In genomic region chr2:46650556-46651001, GRCh38 we compare ENCODE assay signal across 7 cellular contexts. TPM values are rescaled to one million over a fixed set of nuclear protein-coding genes. Genes with fewer than 3 reads are reported as not detected.
DNase-seq lines count a peak whose midpoint lies in the region; ATAC-seq, FAIRE-seq and TF ChIP-seq lines count a peak whose summit lies in the region.

No MANE protein-coding gene starts in this region.

- peak; percentile 96 for TF ChIP-seq CTCF in psoas muscle (IDR thresholded peaks at IDR 0.05)

- H3K27me3 ChIP-seq in psoas muscle (ENCODE audit: insufficient read depth in 3 of 3, low read length in 2 of 3) = no peaks in the 10 kb centered on the region

- H3K9me3 Mint-ChIP-seq in activated naive CD4-positive, alpha-beta T cell treated with anti-CD3 and anti-CD28 coated beads for 36 hours = no peaks in the 10 kb centered on the region

- no peak overlapping the region for H3K27ac ChIP-seq in psoas muscle

- no peak overlapping the region for H3K4me3 Mint-ChIP-seq in activated naive CD4-positive, alpha-beta T cell treated with anti-CD3 and anti-CD28 coated beads for 36 hours

- CTCF ChIA-PET in activated naive CD4-positive, alpha-beta T cell treated with anti-CD3 and anti-CD28 coated beads for 36 hours (lab: Charles Lee) = interaction anchor here (0.7 to 3.7 kb wide), 18 partner anchors 17 to 588 kb away, joined by 3 to 17 read pairs (median 4); no protein-coding TSS in a partner anchor

- no peaks in the 10 kb centered on the region for H3K4me1 Mint-ChIP-seq in activated naive CD4-positive, alpha-beta T cell treated with anti-CD3 and anti-CD28 coated beads for 36 hours (ENCODE audit: low read depth)

- TF ChIP-seq POLR2A in GM12892 (IDR thresholded peaks at IDR 0.05; ENCODE audit: low read depth, low read length) = no peak

- H3K27me3 Mint-ChIP-seq in activated naive CD4-positive, alpha-beta T cell treated with anti-CD3 and anti-CD28 coated beads for 36 hours (ENCODE audit: low read depth) = no peaks in the 10 kb centered on the region

- no peaks in the 10 kb centered on the region for H3K36me3 Mint-ChIP-seq in activated naive CD4-positive, alpha-beta T cell treated with anti-CD3 and anti-CD28 coated beads for 36 hours (ENCODE audit: low read depth)

- no peak overlapping the region for H3K4me3 ChIP-seq in psoas muscle

- no peaks in the 10 kb centered on the region for H3K36me3 ChIP-seq in psoas muscle (ENCODE audit: insufficient read depth in 1 of 2, low read depth in 1 of 2)

- no peaks in the 10 kb centered on the region for H3K9me3 ChIP-seq in psoas muscle

- ATAC-seq in psoas muscle = peak; percentile 77 to 94 (median 84)
- ATAC-seq in HG03025 (IDR thresholded peaks at IDR 0.05; ENCODE audit: low FRiP score, unreplicated experiment) = no peak

- peak; percentile 88 for FAIRE-seq in GM12892 (lab: Jason Lieb, UNC)

- WGBS in psoas muscle, 3 donors = 3 to 6% (median 3%) methylated on average over 5 of the region's 5 CpGs

- no peak overlapping the region for H3K27ac Mint-ChIP-seq in activated naive CD4-positive, alpha-beta T cell treated with anti-CD3 and anti-CD28 coated beads for 36 hours

- H3K4me1 ChIP-seq in psoas muscle = peaks cover 4% of the 10 kb centered on the region

- intact Hi-C loops in activated naive CD4-positive, alpha-beta T cell treated with anti-CD3 and anti-CD28 coated beads for 36 hours (cut with micrococcal nuclease) = loop anchor here (1.0 to 10.0 kb wide), 7 partner anchors 18 to 674 kb away; no protein-coding TSS in a partner anchor
- intact Hi-C loops in head of caudate nucleus (cut with DNase I) = no loop called here
- intact Hi-C loops in psoas muscle (cut with DNase I) = loop anchor here (2.0 to 10.0 kb wide), 5 partner anchors 188 to 674 kb away; no protein-coding TSS in a partner anchor

- DNase-seq in GM12892 (ENCODE audit: insufficient read length) = peak; percentile 23
- peak; percentile 57 to 92 (median 88) for DNase-seq in NCI-H1417 (lab: John Stamatoyannopoulos, UW)
- peak; percentile 79 for DNase-seq in SK-N-DZ (ENCODE audit: low spot score)
- peak; percentile 82 for DNase-seq in activated naive CD4-positive, alpha-beta T cell treated with anti-CD3 and anti-CD28 coated beads for 36 hours
- peak in 40 of 42 donors; percentile 33 to 92 (median 78) for DNase-seq in head of caudate nucleus
- no peak for DNase-seq in psoas muscle

RNA-seq across cellular contexts. Expression of gene CRIPT, which starts 33.6 kb away (rescaled TPM):
- polyA plus RNA-seq in GM12892 (2012; ENCODE audit: missing spikeins) = 10.1 TPM
- 21.3 and 25.9 TPM in 2 replicates for polyA plus RNA-seq in SK-N-DZ (2014; cell fraction: cytosol; rRNA removed)
- polyA plus RNA-seq in SK-N-DZ (2014; cell fraction: nucleus; rRNA removed) = 13.5 and 15.0 TPM in 2 replicates
- 1 to 10 TPM; 8.7 to 9.1 TPM for total RNA-seq in activated naive CD4-positive, alpha-beta T cell treated with anti-CD3 and anti-CD28 coated beads for 36 hours
- 10 to 100 TPM; 10.9 to 15.7 (median 14.4) TPM for total RNA-seq in psoas muscle
- 10 to 100 TPM in 2 of 3 donors, 1 to 10 TPM in 1; 5.7 to 21.4 (median 12.3) TPM for polyA plus RNA-seq in psoas muscle

RNA-seq across cellular contexts. Expression of gene PIGF, which starts 33.7 kb away (rescaled TPM):
- polyA plus RNA-seq in GM12892 (2012; ENCODE audit: missing spikeins) = 27.4 TPM
- 25.1 and 26.8 TPM in 2 replicates for polyA plus RNA-seq in SK-N-DZ (2014; cell fraction: cytosol; rRNA removed)
- polyA plus RNA-seq in SK-N-DZ (2014; cell fraction: nucleus; rRNA removed) = 40.0 and 43.9 TPM in 2 replicates
- total RNA-seq in activated naive CD4-positive, alpha-beta T cell treated with anti-CD3 and anti-CD28 coated beads for 36 hours = 10 to 100 TPM; 27.7 to 29.2 TPM
- total RNA-seq in psoas muscle = 10 to 100 TPM in 2 of 4 donors, 1 to 10 TPM in 2; 7.8 to 13.0 (median 9.3) TPM
- polyA plus RNA-seq in psoas muscle = 10 to 100 TPM in 2 of 3 donors, 1 to 10 TPM in 1; 8.6 to 24.1 (median 11.1) TPM

RNA-seq across cellular contexts. Expression of gene SOCS5, which starts 48.5 kb away (rescaled TPM):
- 4.0 TPM for polyA plus RNA-seq in GM12892 (2012; ENCODE audit: missing spikeins)
- 6.6 and 7.4 TPM in 2 replicates for polyA plus RNA-seq in SK-N-DZ (2014; cell fraction: cytosol; rRNA removed)
- 5.5 and 5.8 TPM in 2 replicates for polyA plus RNA-seq in SK-N-DZ (2014; cell fraction: nucleus; rRNA removed)
- 1 to 10 TPM; 4.3 to 4.6 TPM for total RNA-seq in activated naive CD4-positive, alpha-beta T cell treated with anti-CD3 and anti-CD28 coated beads for 36 hours
- total RNA-seq in psoas muscle = 10 to 100 TPM; 12.5 to 16.8 (median 15.5) TPM
- 10 to 100 TPM in 1 of 3 donors, 1 to 10 TPM in 2; 6.3 to 12.4 (median 7.3) TPM for polyA plus RNA-seq in psoas muscle

Comparison
In these comparisons a context has a peak if more than half of its experiments do, and no peak if none do; other contexts are left out.
1. DNase-seq: peak in GM12892 (single experiment), NCI-H1417 (3 of 3), SK-N-DZ (single experiment), activated naive CD4-positive, alpha-beta T cell treated with anti-CD3 and anti-CD28 coated beads for 36 hours (single experiment) and head of caudate nucleus (40 of 42); none in psoas muscle (0 of 2).